ENCODE assay signal across 8 cellular contexts in the genomic region with DNA sequence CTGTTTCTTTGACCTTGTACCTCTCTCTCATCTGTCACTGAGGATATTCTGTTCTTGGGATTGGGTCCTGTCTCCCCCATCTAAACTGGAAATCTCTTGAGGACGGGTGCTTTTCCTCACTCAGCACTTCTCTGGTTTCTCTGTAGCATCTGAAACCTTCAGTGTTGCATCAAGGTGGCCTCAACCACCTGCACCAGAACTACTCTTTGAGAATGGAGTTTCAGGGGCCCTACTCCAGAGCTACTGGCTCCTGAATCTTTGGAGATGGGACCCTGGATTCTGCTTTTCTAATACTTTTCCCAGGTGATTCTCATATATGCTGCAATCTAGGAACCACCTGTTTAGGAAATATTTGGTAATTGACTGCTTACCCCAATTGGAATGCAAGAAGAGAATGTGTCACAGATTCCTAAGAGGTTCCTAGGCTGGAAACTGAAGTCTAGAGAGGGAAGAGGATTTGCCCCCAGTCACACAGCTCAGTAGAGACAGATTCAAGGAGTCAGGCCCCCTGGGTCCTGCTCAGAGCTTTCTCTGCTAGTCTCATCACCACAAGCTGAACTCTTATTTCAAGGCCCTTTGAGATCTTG. TPM values are rescaled to one million over a fixed set of nuclear protein-coding genes. Genes with fewer than 3 reads are reported as not detected.
A peak's percentile ranks its signal among the peaks of the same experiment; 100 is the strongest.
DNase-seq lines count a peak whose midpoint lies in the region; ATAC-seq and TF ChIP-seq lines count a peak whose summit lies in the region.
"Had no signal": no experiment of that assay in that cellular context is flagged by ENCODE, and none has a peak within 500 bp of the region (broad histone marks: within the 10 kb centered on the region; RNA-seq: fewer than 3 reads in every experiment).

No MANE protein-coding gene starts in this region.

- CTCF ChIA-PET in naive thymus-derived CD4-positive, alpha-beta T cell (lab: Charles Lee) = interaction anchor here (0.6 to 20.4 kb wide), 10 partner anchors 11 to 486 kb away, joined by 3 to 424 read pairs (median 4); partner anchors contain the start of genes EIF2D and IKBKE

- POLR2A ChIA-PET in naive thymus-derived CD4-positive, alpha-beta T cell (lab: Charles Lee) = interaction anchor here (0.6 to 30.7 kb wide), 8 partner anchors 4 to 338 kb away, joined by 3 to 722 read pairs (median 4); partner anchors contain the start of gene IKBKE

- peaks cover 75 to 95% (median 91%) of the 10 kb centered on the region in 7 donors for H3K4me1 Mint-ChIP-seq in naive thymus-derived CD4-positive, alpha-beta T cell

- no peaks in the 10 kb centered on the region for H3K9me2 ChIP-seq in hepatocyte (replicated peaks; ENCODE audit: insufficient read depth)

- peak overlapping the region; percentile 44 for H3K4me3 ChIP-seq in naive thymus-derived CD4-positive, alpha-beta T cell (ENCODE audit: low read length)
- H3K4me3 ChIP-seq in osteoblast (ENCODE audit: insufficient read depth, low read length) = no peak overlapping the region
- no peak overlapping the region for H3K4me3 ChIP-seq in hepatocyte

- ATAC-seq in GM18870 (IDR thresholded peaks at IDR 0.05; ENCODE audit: unreplicated experiment) = peak; percentile 22
- ATAC-seq in GM21737 (IDR thresholded peaks at IDR 0.05; ENCODE audit: unreplicated experiment) = peak; percentile 5
- ATAC-seq in HG03520 (IDR thresholded peaks at IDR 0.05; ENCODE audit: unreplicated experiment) = peak; percentile 30
- peak; percentile 6 for ATAC-seq in naive thymus-derived CD4-positive, alpha-beta T cell

- H3K4me3 Mint-ChIP-seq in naive thymus-derived CD4-positive, alpha-beta T cell = peak overlapping the region; percentile 77 to 99 (median 87)

- H3K27ac Mint-ChIP-seq in naive thymus-derived CD4-positive, alpha-beta T cell = peak overlapping the region; percentile 86 to 100 (median 92)

- H2AFZ ChIP-seq in osteoblast (ENCODE audit: low read length) (no peak overlapping the region), hepatocyte (no peak overlapping the region)

- H3K9me3 Mint-ChIP-seq in naive thymus-derived CD4-positive, alpha-beta T cell = no peaks in the 10 kb centered on the region

- DNase-seq in naive thymus-derived CD4-positive, alpha-beta T cell = no peak
- DNase-seq in substantia nigra (lab: John Stamatoyannopoulos, UW) (no peak), osteoblast (ENCODE audit: insufficient read length, low spot score, missing footprints) (no peak), hepatocyte (ENCODE audit: low spot score) (no peak)
- DNase-seq: NCI-H446 treated with DMSO at 0.1 percent for 48 hours had no signal

- H3K4me1 ChIP-seq in naive thymus-derived CD4-positive, alpha-beta T cell (ENCODE audit: control insufficient read depth in 2 of 2, insufficient read depth in 2 of 2, low read length in 2 of 2) = peaks cover 87 to 89% of the 10 kb centered on the region in 2 donors
- H3K4me1 ChIP-seq in osteoblast (ENCODE audit: insufficient read depth, low read length) (peaks cover 7% of the 10 kb centered on the region), hepatocyte (ENCODE audit: insufficient read depth) (peaks cover 22% of the 10 kb centered on the region)

- H3K36me3 Mint-ChIP-seq in naive thymus-derived CD4-positive, alpha-beta T cell = peaks cover 4 to 83% (median 48%) of the 10 kb centered on the region in 5 donors

- TF ChIP-seq CTCF in osteoblast (IDR thresholded peaks at IDR 0.05; ENCODE audit: extremely low read depth, low read depth, low read length) (no peak), hepatocyte (IDR thresholded peaks at IDR 0.05; ENCODE audit: poor library complexity) (no peak)

- peak overlapping the region; percentile 90 for H3K27ac ChIP-seq in naive thymus-derived CD4-positive, alpha-beta T cell (ENCODE audit: low read depth, low read length)
- no peak overlapping the region for H3K27ac ChIP-seq in substantia nigra (ENCODE audit: low read depth, low read length, poor library complexity, severe bottlenecking)
- H3K27ac ChIP-seq in osteoblast (ENCODE audit: low read depth, low read length) = no peak overlapping the region
- H3K27ac ChIP-seq in hepatocyte = no peak overlapping the region

- H3K9me3 ChIP-seq in naive thymus-derived CD4-positive, alpha-beta T cell (ENCODE audit: control insufficient read depth in 2 of 3, low read length in 3 of 3) = no peaks in the 10 kb centered on the region
- no peaks in the 10 kb centered on the region for H3K9me3 ChIP-seq in osteoblast (ENCODE audit: low read depth, low read length)
- no peaks in the 10 kb centered on the region for H3K9me3 ChIP-seq in hepatocyte (ENCODE audit: low read depth)

- no peaks in the 10 kb centered on the region for H3K27me3 ChIP-seq in naive thymus-derived CD4-positive, alpha-beta T cell (ENCODE audit: control insufficient read depth in 2 of 2, insufficient read depth in 2 of 2, low read length in 2 of 2)
- H3K27me3 ChIP-seq in osteoblast (ENCODE audit: insufficient read depth, low read length) (no peaks in the 10 kb centered on the region), hepatocyte (no peaks in the 10 kb centered on the region)

- peaks cover 20 to 69% (median 33%) of the 10 kb centered on the region in 3 experiments for H3K36me3 ChIP-seq in naive thymus-derived CD4-positive, alpha-beta T cell (ENCODE audit: control insufficient read depth in 2 of 3, insufficient read depth in 3 of 3, low read length in 3 of 3)
- H3K36me3 ChIP-seq in osteoblast (ENCODE audit: insufficient read depth, low read length) = no peaks in the 10 kb centered on the region
- no peaks in the 10 kb centered on the region for H3K36me3 ChIP-seq in hepatocyte (replicated peaks; ENCODE audit: insufficient read depth, low read depth)

- 89% methylated on average over 1 of the region's 1 CpG for WGBS in hepatocyte (ENCODE audit: low lambda C conversion rate, missing lambda C conversion rate)

- H3K27me3 Mint-ChIP-seq in naive thymus-derived CD4-positive, alpha-beta T cell = no peaks in the 10 kb centered on the region

- H3K79me2 ChIP-seq in osteoblast (ENCODE audit: insufficient read depth, low read length) (no peaks in the 10 kb centered on the region), hepatocyte (no peaks in the 10 kb centered on the region)

- H3K4me2 ChIP-seq in osteoblast (ENCODE audit: insufficient read depth, low read length) (no peak overlapping the region), hepatocyte (no peak overlapping the region)

- intact Hi-C loops in naive thymus-derived CD4-positive, alpha-beta T cell (cut with micrococcal nuclease) = loop anchor here (1.0 to 2.0 kb wide), 5 partner anchors 8 to 49 kb away; partner anchors contain the start of gene EIF2D (in 1 of the 2)

- H4K20me1 ChIP-seq in osteoblast (ENCODE audit: insufficient read depth, low read length) (no peaks in the 10 kb centered on the region), hepatocyte (ENCODE audit: insufficient read depth, poor library complexity, severe bottlenecking) (no peaks in the 10 kb centered on the region)

RNA-seq across cellular contexts. Expression of gene EIF2D, which starts 48.8 kb away (rescaled TPM):
- total RNA-seq in naive thymus-derived CD4-positive, alpha-beta T cell = 10 to 100 TPM; 38.7 to 73.0 (median 59.6) TPM
- 10 to 100 TPM; 33.5 to 53.4 TPM for polyA plus RNA-seq in naive thymus-derived CD4-positive, alpha-beta T cell
- total RNA-seq in osteoblast (52.8 and 53.6 TPM in 2 replicates), hepatocyte (30.1 and 40.4 TPM in 2 replicates)
- polyA plus RNA-seq in hepatocyte = 25.7 and 27.7 TPM in 2 replicates

RNA-seq across cellular contexts. Expression of gene RASSF5, which starts 56.1 kb away (rescaled TPM):
- 100 to 1,000 TPM; 155 to 240 (median 218) TPM for total RNA-seq in naive thymus-derived CD4-positive, alpha-beta T cell
- polyA plus RNA-seq in naive thymus-derived CD4-positive, alpha-beta T cell = 100 to 1,000 TPM; 299 to 416 TPM
- total RNA-seq in osteoblast (0.59 and 0.72 TPM in 2 replicates), hepatocyte (2.0 TPM in 2 replicates)
- polyA plus RNA-seq in hepatocyte = 1.6 and 2.3 TPM in 2 replicates

Comparison
In these comparisons a context has a peak if more than half of its experiments do, and no peak if none do; other contexts are left out.
1. RNA of gene RASSF5, which starts 56.1 kb away (total RNA-seq): 155 to 240 TPM in naive thymus-derived CD4-positive, alpha-beta T cell; 2.0 TPM in hepatocyte and 0.59 to 0.72 TPM in osteoblast; every median in the first group is over 10 times any median in the second.
2. Peak in every context shown above with its lines, with median percentiles within 50 percentile points of each other: ATAC-seq.